1 cellular context compared by ENCODE assay signal in genomic region chr5:116301110-116301509, GRCh38.
TF ChIP-seq lines count a peak whose summit lies in the region.

No MANE protein-coding gene starts in this region.

TF ChIP-seq in H1, 55 proteins besides CTCF, POLR2A, EP300 and RAD21 (continued from another document):
- TF ChIP-seq USF2 (IDR thresholded peaks at IDR 0.05; ENCODE audit: low read length) (no peak), SIN3A (conservative IDR thresholded peaks at IDR 0.05 in 1 of 2, IDR thresholded peaks at IDR 0.05 in 1 of 2; ENCODE audit: low read depth in 1 of 2, low read length in 2 of 2) (no peak), CHD1 (IDR thresholded peaks at IDR 0.05; ENCODE audit: low read depth, low read length) (no peak), KDM1A (IDR thresholded peaks at IDR 0.05; ENCODE audit: borderline replicate concordance, low read length) (no peak), RXRA (IDR thresholded peaks at IDR 0.05; ENCODE audit: insufficient read depth, low read depth, low read length) (no peak), TCF12 (IDR thresholded peaks at IDR 0.05; ENCODE audit: low read depth, low read length) (no peak), SIRT6 (IDR thresholded peaks at IDR 0.05; ENCODE audit: low read length) (no peak), EGR1 (IDR thresholded peaks at IDR 0.05; ENCODE audit: borderline replicate concordance, low read depth, low read length) (no peak), TAF1 (IDR thresholded peaks at IDR 0.05; ENCODE audit: low read depth, low read length) (no peak), HDAC2 (IDR thresholded peaks at IDR 0.05; ENCODE audit: borderline replicate concordance in 1 of 2, low read depth in 2 of 2, low read length in 2 of 2) (no peak), TBP (IDR thresholded peaks at IDR 0.05; ENCODE audit: low read depth, low read length) (no peak), NANOG (IDR thresholded peaks at IDR 0.05; ENCODE audit: insufficient read depth, low read depth, low read length, poor library complexity, severe bottlenecking) (no peak), BCL11A (IDR thresholded peaks at IDR 0.05; ENCODE audit: low read depth in 2 of 2, low read length in 2 of 2) (no peak), BRCA1 (IDR thresholded peaks at IDR 0.05; ENCODE audit: low read depth, low read length) (no peak)
